ENCODE assay signal across 12 cellular contexts in the genomic region with DNA sequence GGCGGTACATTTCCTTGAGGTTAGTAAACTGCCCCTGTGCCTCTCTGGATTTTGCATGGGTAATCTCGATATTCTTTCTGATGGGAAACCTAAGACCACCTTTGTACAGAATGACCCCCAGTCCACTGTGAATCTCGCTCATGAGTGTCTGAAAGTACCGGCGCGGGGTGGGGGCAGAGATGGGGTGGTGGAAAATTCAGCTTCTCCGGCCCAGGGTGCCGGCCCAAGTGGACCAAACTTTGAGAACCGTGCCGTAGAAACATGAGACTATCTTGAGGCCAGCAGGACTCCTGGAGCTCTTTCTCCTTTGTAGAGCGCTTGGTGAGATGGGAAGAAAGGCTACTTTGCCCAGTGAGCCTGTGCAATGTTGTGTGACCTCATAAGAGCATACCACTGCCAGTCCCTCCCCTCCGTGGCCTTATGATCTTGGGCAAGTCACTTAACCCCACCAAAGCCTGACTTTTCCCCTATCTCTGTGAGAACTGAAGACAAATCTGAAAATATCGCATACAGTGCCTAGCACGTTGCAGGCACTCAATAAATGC. TPM values are rescaled to one million over a fixed set of nuclear protein-coding genes. Genes with fewer than 3 reads are reported as not detected.
DNase-seq lines count a peak whose midpoint lies in the region; ATAC-seq and TF ChIP-seq lines count a peak whose summit lies in the region.
"Had no signal": no experiment of that assay in that cellular context is flagged by ENCODE, and none has a peak within 500 bp of the region (broad histone marks: within the 10 kb centered on the region; RNA-seq: fewer than 3 reads in every experiment).

No MANE protein-coding gene starts in this region.

- 60 to 71% (median 67%) methylated on average over 14 of the region's 14 CpGs for WGBS in stomach, 5 donors

- H3K4me3 ChIP-seq in HFF-Myc (replicated peaks; ENCODE audit: low read depth, low read length) (peak overlapping the region; percentile 43), duodenal mucosa (ENCODE audit: low read depth in 1 of 2, low read length in 2 of 2) (peak overlapping the region; percentile 44 to 48), kidney epithelial cell (ENCODE audit: low read depth, low read length) (peak overlapping the region; percentile 43), stomach (peak overlapping the region; percentile 43 to 47 (median 46))

- DNase-seq in HFF-Myc (ENCODE audit: extremely low read depth, low read depth) (no peak), kidney epithelial cell (ENCODE audit: low read depth) (no peak), stomach (no peak), posterior vena cava (ENCODE audit: low spot score) (no peak)
- no peak for DNase-seq in effector CD8-positive, alpha-beta T cell (lab: John Stamatoyannopoulos, UW)
- DNase-seq: effector memory CD4-positive, alpha-beta T cell; NCI-H1694 treated with DMSO at 0.1 percent for 48 hours; SIG-M5; stimulated activated CD8-positive, alpha-beta memory T cell treated with anti-CD3 and anti-CD28 coated beads, Interleukin-4, amount 100 ng/mL, for 48 hours had no signal

- TF ChIP-seq CTCF in HFF-Myc (IDR thresholded peaks at IDR 0.05; ENCODE audit: low read depth, low read length, missing control alignments), result no peak
- no peak for TF ChIP-seq CTCF in kidney epithelial cell (IDR thresholded peaks at IDR 0.05; ENCODE audit: insufficient read depth, low read length, poor library complexity, severe bottlenecking)
- TF ChIP-seq CTCF in stomach (IDR thresholded peaks at IDR 0.05), result no peak

- no peak overlapping the region for H3K9ac ChIP-seq in duodenal mucosa (ENCODE audit: low read depth in 1 of 2, low read length in 2 of 2)

- H3K27me3 ChIP-seq in duodenal mucosa (ENCODE audit: control insufficient read depth in 1 of 2, insufficient read depth in 2 of 2, low read length in 2 of 2) (peaks cover 4 to 10% of the 10 kb centered on the region in 2 donors), kidney epithelial cell (ENCODE audit: control insufficient read depth, insufficient read depth, low read length) (no peaks in the 10 kb centered on the region), stomach (peaks cover 0 to 7% (median 0%) of the 10 kb centered on the region in 3 donors)

- ATAC-seq in GM18867 (IDR thresholded peaks at IDR 0.05; ENCODE audit: unreplicated experiment), result no peak
- ATAC-seq in HG03175 (IDR thresholded peaks at IDR 0.05; ENCODE audit: unreplicated experiment), result no peak

- TF ChIP-seq POLR2A in stomach (IDR thresholded peaks at IDR 0.05), result no peak

- H3K27ac ChIP-seq in duodenal mucosa (ENCODE audit: low read depth, low read length), result no peak overlapping the region
- H3K27ac ChIP-seq in stomach, result peak overlapping the region in 4 of 5 donors; percentile 27 to 69 (median 52)

- H3K36me3 ChIP-seq in duodenal mucosa (ENCODE audit: control insufficient read depth in 1 of 2, insufficient read depth in 2 of 2, low read length in 2 of 2) (no peaks in the 10 kb centered on the region), kidney epithelial cell (ENCODE audit: control insufficient read depth, insufficient read depth, low read length) (no peaks in the 10 kb centered on the region), stomach (no peaks in the 10 kb centered on the region)

- no peak for TF ChIP-seq EP300 in stomach (IDR thresholded peaks at IDR 0.05)

- intact Hi-C loops in stomach (cut with DNase I; ENCODE audit: low total_unique reads), result no loop called here
- intact Hi-C loops in posterior vena cava (cut with DNase I), result no loop called here

- H3K4me1 ChIP-seq in duodenal mucosa (ENCODE audit: control insufficient read depth in 1 of 2, insufficient read depth in 2 of 2, low read length in 2 of 2), result peaks cover 4 to 5% of the 10 kb centered on the region in 2 donors
- peaks cover 0 to 14% (median 8%) of the 10 kb centered on the region in 4 donors for H3K4me1 ChIP-seq in stomach

- peaks cover 0 to 5% of the 10 kb centered on the region in 2 donors for H3K9me3 ChIP-seq in duodenal mucosa (ENCODE audit: control insufficient read depth in 1 of 2, low read length in 2 of 2)
- H3K9me3 ChIP-seq in stomach, result peaks cover 0 to 7% (median 4%) of the 10 kb centered on the region in 4 donors

RNA-seq across cellular contexts. Expression of a gene that starts 40.3 kb away (rescaled TPM):
- total RNA-seq in kidney epithelial cell (9.0 and 26.0 TPM in 2 replicates), stomach (1 to 10 TPM in 3 of 5 donors, under 1 TPM in 1, not detected in 1; 0.58 to 9.4 (median 3.6) TPM), posterior vena cava (1 to 10 TPM in 1 of 2 donors, under 1 TPM in 1; 0.24 to 1.7 TPM)
- 1 to 10 TPM; 1.5 to 1.6 (median 1.5) TPM for polyA plus RNA-seq in stomach
